8 cellular contexts compared by ENCODE assay signal in the genomic region with DNA sequence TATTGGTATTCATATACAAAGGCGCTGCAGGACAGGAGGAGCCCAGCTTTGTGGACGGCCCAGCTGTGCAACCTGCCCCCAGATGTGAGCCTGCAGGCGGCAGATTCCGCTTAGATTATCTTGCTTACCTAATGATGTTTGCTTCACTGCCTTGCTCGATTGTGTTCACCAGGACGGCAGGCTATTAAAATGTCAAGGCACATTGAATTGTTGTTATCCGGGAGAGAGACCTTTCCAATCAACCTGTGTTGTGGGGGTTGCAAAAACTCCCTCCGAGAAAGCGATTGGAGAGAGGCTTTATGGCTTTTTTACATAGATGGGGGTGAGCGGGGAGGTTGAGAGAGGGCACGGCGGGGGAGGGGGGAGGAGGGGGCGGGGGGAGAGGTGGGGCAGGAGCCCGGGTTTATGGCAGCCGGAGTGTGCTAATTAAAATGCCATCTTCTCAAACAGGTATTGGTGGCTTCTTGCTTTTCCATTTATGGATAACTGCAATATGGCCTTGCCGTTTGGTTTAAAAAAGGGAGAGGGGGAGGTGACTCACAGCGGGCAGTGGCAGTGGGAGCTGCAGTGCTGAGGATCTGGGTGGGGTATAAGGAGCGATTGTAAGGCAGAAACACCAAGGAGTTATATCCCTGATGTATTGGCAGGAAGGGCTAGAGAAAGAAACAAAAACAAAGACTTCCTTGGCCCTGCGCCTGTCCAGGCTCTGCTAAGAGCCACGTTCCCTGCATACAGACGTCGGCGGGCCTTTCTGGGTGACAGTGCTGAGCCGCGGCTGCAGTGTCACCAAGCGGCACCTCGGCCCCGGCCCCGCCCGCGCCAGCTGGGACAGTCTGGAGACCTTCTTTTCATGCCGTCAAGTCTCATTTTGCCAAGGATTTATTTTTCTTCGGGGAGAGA.
DNase-seq lines count a peak whose midpoint lies in the region; ATAC-seq lines count a peak whose summit lies in the region.

No MANE protein-coding gene starts in this region.

- H3K27me3 Mint-ChIP-seq in T-helper 17 cell, result no peaks in the 10 kb centered on the region

- ATAC-seq in T-helper 17 cell, result peak; percentile 68

- peak overlapping the region; percentile 96 for H3K4me3 Mint-ChIP-seq in T-helper 17 cell

- H3K4me1 Mint-ChIP-seq in T-helper 17 cell, result peaks cover 21% of the 10 kb centered on the region

- H3K36me3 ChIP-seq in HAP-1 (replicated peaks), result no peaks in the 10 kb centered on the region
- H3K36me3 ChIP-seq in rectal smooth muscle tissue (ENCODE audit: control insufficient read depth, insufficient read depth, low read length), result no peaks in the 10 kb centered on the region

- H3K4me3 ChIP-seq in GM08714 (ENCODE audit: low read length) (peak overlapping the region; percentile 76), HAP-1 (peak overlapping the region; percentile 41), rectal smooth muscle tissue (ENCODE audit: low read length) (peak overlapping the region; percentile 65)

- in situ Hi-C loops in HAP-1 (cut with MboI; ENCODE audit: low sequenced_read_pairs), result no loop called here

- peak overlapping the region; percentile 13 for H3K9ac ChIP-seq in rectal smooth muscle tissue (ENCODE audit: low read length)

- H3K27me3 ChIP-seq in HAP-1 (ENCODE audit: low read depth) (no peaks in the 10 kb centered on the region), rectal smooth muscle tissue (ENCODE audit: control insufficient read depth, insufficient read depth, low read length) (no peaks in the 10 kb centered on the region)

- H3K9me3 ChIP-seq in HAP-1, result no peaks in the 10 kb centered on the region
- no peaks in the 10 kb centered on the region for H3K9me3 ChIP-seq in T-helper 17 cell (ENCODE audit: control insufficient read depth, low read length, poor library complexity, severe bottlenecking)

- H3K4me1 ChIP-seq in HAP-1 (peaks cover 9% of the 10 kb centered on the region; the same call in 1 of the 2 replicates), rectal smooth muscle tissue (ENCODE audit: control insufficient read depth, insufficient read depth, low read length) (no peaks in the 10 kb centered on the region)

- H3K36me3 Mint-ChIP-seq in T-helper 17 cell (ENCODE audit: low read depth), result no peaks in the 10 kb centered on the region

- DNase-seq in HAP-1 (ENCODE audit: low spot score in 2 of 2) (peak; percentile 19 to 61), M059J (ENCODE audit: low read depth) (peak; percentile 48), T-helper 17 cell (peak; percentile 15 to 33 (median 17)), astrocyte of the hippocampus (ENCODE audit: low read depth, low spot score) (peak; percentile 50), hippocampal formation (lab: John Stamatoyannopoulos, UW) (peak; percentile 30 to 59), GOT3 (lab: John Stamatoyannopoulos, UW) (no peak)

- H3K27ac ChIP-seq in rectal smooth muscle tissue (ENCODE audit: low read depth, low read length), result peak overlapping the region; percentile 92

- H3K27ac Mint-ChIP-seq in T-helper 17 cell, result peak overlapping the region; percentile 97
